In genomic region chr19:2413159-2413558, GRCh38 we compare ENCODE assay signal across 1 cellular context.
A peak's percentile ranks its signal among the peaks of the same experiment; 100 is the strongest.
TF ChIP-seq lines count a peak whose summit lies in the region.

No MANE protein-coding gene starts in this region.

TF ChIP-seq in A549, 52 proteins besides CTCF, POLR2A, EP300 and RAD21:
- TF ChIP-seq BHLHE40 (IDR thresholded peaks at IDR 0.05; ENCODE audit: low read depth, low read length) (no peak), KDM1A (IDR thresholded peaks at IDR 0.05; ENCODE audit: low read depth) (peak; percentile 41; the same call in 1 of the 2 replicates)
